Comparison of ENCODE assay signal across 18 cellular contexts in genomic region chr11:113697798-113698407, GRCh38. TPM values are rescaled to one million over a fixed set of nuclear protein-coding genes. Genes with fewer than 3 reads are reported as not detected.
"Had no signal": no experiment of that assay in that cellular context is flagged by ENCODE, and none has a peak within 500 bp of the region (broad histone marks: within the 10 kb centered on the region; RNA-seq: fewer than 3 reads in every experiment).

No MANE protein-coding gene starts in this region.

- DNase-seq: activated CD4-positive, alpha-beta T cell treated with anti-CD3 and anti-CD28 coated beads, Interleukin-2, amount 50 U/mL, for 1 hour; activated CD8-positive, alpha-beta memory T cell treated with anti-CD3 and anti-CD28 coated beads for 24 hours; activated naive CD4-positive, alpha-beta T cell; aorta; hypothalamus; left ventricle myocardium inferior; mesenchymal stem cell; natural killer cell; stimulated activated CD4-positive, alpha-beta T cell treated with anti-CD3 and anti-CD28 coated beads, Interleukin-15, amount 100 ng/mL, for 24 hours; stimulated activated CD4-positive, alpha-beta T cell treated with anti-CD3 and anti-CD28 coated beads, Interleukin-4, amount 100 ng/mL, for 24 hours; stimulated activated naive CD4-positive, alpha-beta T cell; T-helper 17 cell; uterus had no signal

- H3K36me3 ChIP-seq: right atrium auricular region, uterus had no signal

- H3K4me1 ChIP-seq: left ventricle myocardium inferior, right atrium auricular region, uterus had no signal

- H3K4me3 ChIP-seq: left ventricle myocardium inferior, right atrium auricular region, skin epidermis, tibial nerve, uterus had no signal

- ATAC-seq: activated CD4-positive, CD25-positive, alpha-beta regulatory T cell treated with anti-CD3 and anti-CD28 coated beads, Interleukin-2, amount 50 U/mL, for 24 hours; natural killer cell; T-helper 17 cell had no signal

- H3K27me3 ChIP-seq: right atrium auricular region, tibial nerve, uterus had no signal

- H3K27ac ChIP-seq: left ventricle myocardium inferior, right atrium auricular region, skin epidermis, uterus had no signal

- H3K9me3 ChIP-seq: left ventricle myocardium inferior, right atrium auricular region, tibial nerve, uterus had no signal

RNA-seq across cellular contexts. Expression of gene TMPRSS5, which starts 8.2 kb away (rescaled TPM):
- total RNA-seq: kidney epithelial cell had no signal
